ENCODE assay signal across 9 cellular contexts in genomic region chr1:119743776-119744597, GRCh38. TPM values are rescaled to one million over a fixed set of nuclear protein-coding genes. Genes with fewer than 3 reads are reported as not detected.
DNase-seq lines count a peak whose midpoint lies in the region; ATAC-seq and TF ChIP-seq lines count a peak whose summit lies in the region.
"Had no signal": no experiment of that assay in that cellular context is flagged by ENCODE, and none has a peak within 500 bp of the region (broad histone marks: within the 10 kb centered on the region; RNA-seq: fewer than 3 reads in every experiment).

No MANE protein-coding gene starts in this region.

- peaks cover 8% of the 10 kb centered on the region for H3K4me1 ChIP-seq in RWPE2 (ENCODE audit: insufficient read depth, poor library complexity, severe bottlenecking)
- peaks cover 12% of the 10 kb centered on the region for H3K4me1 ChIP-seq in cardiac muscle cell (ENCODE audit: low read depth)
- H3K4me1 ChIP-seq in aorta (ENCODE audit: control insufficient read depth in 1 of 2, insufficient read depth in 2 of 2, low read length in 2 of 2), result no peaks in the 10 kb centered on the region

- no peak overlapping the region for H3K4me3 ChIP-seq in RWPE2 (ENCODE audit: severe bottlenecking)
- no peak overlapping the region for H3K4me3 ChIP-seq in cardiac muscle cell
- no peak overlapping the region for H3K4me3 ChIP-seq in aorta (ENCODE audit: low read length in 2 of 2)

- peak overlapping the region; percentile 2 to 19 for H3K27ac Mint-ChIP-seq in activated naive CD4-positive, alpha-beta T cell treated with anti-CD3 and anti-CD28 coated beads, Interleukin-2, amount 50 U/mL, for 72 hours
- peak overlapping the region; percentile 79 for H3K27ac Mint-ChIP-seq in progenitor cell of endocrine pancreas

- H3K36me3 ChIP-seq in RWPE2 (ENCODE audit: low read depth), result peaks cover 46% of the 10 kb centered on the region
- no peaks in the 10 kb centered on the region for H3K36me3 ChIP-seq in cardiac muscle cell
- no peaks in the 10 kb centered on the region for H3K36me3 ChIP-seq in aorta (ENCODE audit: control insufficient read depth in 1 of 2, insufficient read depth in 2 of 2, low read length in 1 of 2)

- TF ChIP-seq CTCF in RWPE2 (IDR thresholded peaks at IDR 0.05; ENCODE audit: poor library complexity, severe bottlenecking), result peak; percentile 90
- peak; percentile 85 for TF ChIP-seq CTCF in cardiac muscle cell (IDR thresholded peaks at IDR 0.05; ENCODE audit: low read depth, low read length)
- TF ChIP-seq CTCF in progenitor cell of endocrine pancreas (IDR thresholded peaks at IDR 0.05; ENCODE audit: unreplicated experiment), result peak; percentile 88

- 36 to 37% methylated on average over 17 of the region's 17 CpGs for WGBS in aorta, 2 donors

- H3K9me3 Mint-ChIP-seq in activated naive CD4-positive, alpha-beta T cell treated with anti-CD3 and anti-CD28 coated beads, Interleukin-2, amount 50 U/mL, for 72 hours, result no peaks in the 10 kb centered on the region
- H3K9me3 Mint-ChIP-seq in progenitor cell of endocrine pancreas (ENCODE audit: low read depth), result no peaks in the 10 kb centered on the region

- H3K27me3 Mint-ChIP-seq in progenitor cell of endocrine pancreas, result no peaks in the 10 kb centered on the region

- intact Hi-C loops in aorta (cut with DNase I), result no loop called here

- peak; percentile 70 for ATAC-seq in GM21390 (IDR thresholded peaks at IDR 0.05; ENCODE audit: unreplicated experiment)
- ATAC-seq in RWPE2 (ENCODE audit: low read depth), result peak; percentile 73
- ATAC-seq in activated naive CD4-positive, alpha-beta T cell treated with anti-CD3 and anti-CD28 coated beads, Interleukin-2, amount 50 U/mL, for 72 hours, result peak; percentile 70 to 73
- peak; percentile 68 for ATAC-seq in aorta (ENCODE audit: low FRiP score)

- H3K27me3 ChIP-seq in RWPE2 (ENCODE audit: insufficient read depth, poor library complexity, severe bottlenecking), result no peaks in the 10 kb centered on the region
- H3K27me3 ChIP-seq in cardiac muscle cell, result no peaks in the 10 kb centered on the region
- no peaks in the 10 kb centered on the region for H3K27me3 ChIP-seq in aorta (ENCODE audit: control insufficient read depth in 1 of 2, insufficient read depth in 2 of 2, low read length in 1 of 2)

- peaks cover 12% of the 10 kb centered on the region for H3K4me1 Mint-ChIP-seq in progenitor cell of endocrine pancreas (ENCODE audit: low read depth)

- peaks cover 0 to 10% of the 10 kb centered on the region in 2 donors for H3K36me3 Mint-ChIP-seq in activated naive CD4-positive, alpha-beta T cell treated with anti-CD3 and anti-CD28 coated beads, Interleukin-2, amount 50 U/mL, for 72 hours
- peaks cover 23% of the 10 kb centered on the region for H3K36me3 Mint-ChIP-seq in progenitor cell of endocrine pancreas (ENCODE audit: insufficient read depth)

- H3K9me3 ChIP-seq in RWPE2 (ENCODE audit: severe bottlenecking) (no peaks in the 10 kb centered on the region), cardiac muscle cell (ENCODE audit: low read depth) (no peaks in the 10 kb centered on the region), aorta (ENCODE audit: control insufficient read depth, low read length) (no peaks in the 10 kb centered on the region)

- H3K27ac ChIP-seq in RWPE2 (ENCODE audit: poor library complexity, severe bottlenecking) (no peak overlapping the region), cardiac muscle cell (no peak overlapping the region), aorta (ENCODE audit: low read depth in 1 of 2, low read length in 2 of 2) (no peak overlapping the region)

- DNase-seq in CMK (ENCODE audit: low read depth), result peak; percentile 41
- peak; percentile 71 for DNase-seq in LoVo (ENCODE audit: low spot score)
- no peak for DNase-seq in RWPE2 (ENCODE audit: low spot score)
- peak in 1 of 2 donors; percentile 54 for DNase-seq in activated naive CD4-positive, alpha-beta T cell treated with anti-CD3 and anti-CD28 coated beads, Interleukin-2, amount 50 U/mL, for 72 hours (ENCODE audit: low spot score in 2 of 2)
- peak; percentile 77 to 84 for DNase-seq in cardiac muscle cell (ENCODE audit: low read depth in 1 of 2, low spot score in 1 of 2)
- peak; percentile 31 for DNase-seq in progenitor cell of endocrine pancreas (ENCODE audit: low spot score, unreplicated experiment)
- DNase-seq in aorta, result peak in 1 of 2 donors; percentile 63

- no peak overlapping the region for H3K4me3 Mint-ChIP-seq in progenitor cell of endocrine pancreas (ENCODE audit: low read depth)

RNA-seq across cellular contexts. Expression of gene HMGCS2, which starts 24.7 kb away (rescaled TPM):
- not detected for total RNA-seq in activated naive CD4-positive, alpha-beta T cell treated with anti-CD3 and anti-CD28 coated beads, Interleukin-2, amount 50 U/mL, for 72 hours
- total RNA-seq in cardiac muscle cell (not detected in 2 replicates), progenitor cell of endocrine pancreas (105 and 112 TPM in 2 replicates), aorta (not detected)
- polyA plus RNA-seq in cardiac muscle cell (0.15 TPM in 1 of 2 replicates, not detected in the other), aorta (1 to 10 TPM; 1.1 to 9.8 TPM)
- total RNA-seq: T-helper 1 cell treated with Interleukin-12 subunit alpha and Interleukin-12 subunit beta and Interleukin-4 antibody, amounts not matched to agents 30 ng/mL and 1 ng/mL, for 36 hours had no signal

RNA-seq across cellular contexts. Expression of gene PHGDH, which starts 32.3 kb away (rescaled TPM):
- 100 to 1,000 TPM in 1 of 2 donors, 10 to 100 TPM in 1; 73.2 to 241 TPM for total RNA-seq in activated naive CD4-positive, alpha-beta T cell treated with anti-CD3 and anti-CD28 coated beads, Interleukin-2, amount 50 U/mL, for 72 hours
- 71.5 and 86.9 TPM in 2 replicates for total RNA-seq in cardiac muscle cell
- polyA plus RNA-seq in cardiac muscle cell, result 89.8 and 124 TPM in 2 replicates
- total RNA-seq in progenitor cell of endocrine pancreas, result 428 and 452 TPM in 2 replicates
- 10 to 100 TPM; 45.4 to 68.4 TPM for total RNA-seq in aorta
- polyA plus RNA-seq in aorta, result 10 to 100 TPM; 23.7 to 41.3 TPM

Comparison
In these comparisons a context has a peak if more than half of its experiments do, and no peak if none do; other contexts are left out.
1. RNA of gene HMGCS2, which starts 24.7 kb away (total RNA-seq): 105 to 112 TPM in progenitor cell of endocrine pancreas; not detected in aorta, not detected in activated naive CD4-positive, alpha-beta T cell treated with anti-CD3 and anti-CD28 coated beads, Interleukin-2, amount 50 U/mL, for 72 hours and not detected in cardiac muscle cell; every median in the first group is over 10 times any median in the second.
2. Peak in every context shown above with its lines, with median percentiles within 50 percentile points of each other: ATAC-seq and CTCF ChIP-seq.